In genomic region chr6:13142611-13143010, GRCh38 we compare ENCODE assay signal across 30 cellular contexts.
"Had no signal": no experiment of that assay in that cellular context is flagged by ENCODE, and none has a peak within 500 bp of the region (broad histone marks: within the 10 kb centered on the region; RNA-seq: fewer than 3 reads in every experiment).

No MANE protein-coding gene starts in this region.

- H3K4me1 Mint-ChIP-seq: stimulated activated naive CD8-positive, alpha-beta T cell treated with anti-CD3 and anti-CD28 coated beads, Interleukin-15, amount 100 ng/mL, for 72 hours had no signal

- ATAC-seq: natural killer cell; psoas muscle; right cardiac atrium; right lobe of liver; stimulated activated memory B cell treated with anti-CD40 and anti-IgM and Interleukin-4, amounts not matched to agents 10 μg/mL and 1 μg/mL and 100 μg/mL, for 72 hours; stimulated activated naive CD8-positive, alpha-beta T cell treated with anti-CD3 and anti-CD28 coated beads, Interleukin-15, amount 100 ng/mL, for 72 hours; stimulated activated naive CD8-positive, alpha-beta T cell treated with anti-CD3 and anti-CD28 coated beads, Interleukin-15, Interleukin-2, amounts not matched to agents 100 U/mL and 50 U/mL, for 24 hours; upper lobe of right lung had no signal

- H2AFZ ChIP-seq: neural progenitor cell, parathyroid adenoma had no signal

- H3K79me2 ChIP-seq: parathyroid adenoma had no signal

- H3K9me3 Mint-ChIP-seq: natural killer cell; nephron; neural progenitor cell; stimulated activated memory B cell treated with anti-CD40 and anti-IgM and Interleukin-4, amounts not matched to agents 10 μg/mL and 1 μg/mL and 100 μg/mL, for 72 hours; stimulated activated naive CD8-positive, alpha-beta T cell treated with anti-CD3 and anti-CD28 coated beads, Interleukin-15, amount 100 ng/mL, for 72 hours; type B pancreatic cell had no signal

- H3K4me3 Mint-ChIP-seq: natural killer cell; nephron; neural progenitor cell; stimulated activated memory B cell treated with anti-CD40 and anti-IgM and Interleukin-4, amounts not matched to agents 10 μg/mL and 1 μg/mL and 100 μg/mL, for 72 hours; stimulated activated naive CD8-positive, alpha-beta T cell treated with anti-CD3 and anti-CD28 coated beads, Interleukin-15, amount 100 ng/mL, for 72 hours; type B pancreatic cell had no signal

- H3K36me3 Mint-ChIP-seq: natural killer cell; neural progenitor cell; stimulated activated memory B cell treated with anti-CD40 and anti-IgM and Interleukin-4, amounts not matched to agents 10 μg/mL and 1 μg/mL and 100 μg/mL, for 72 hours; type B pancreatic cell had no signal

- H3K4me1 ChIP-seq: neural progenitor cell, parathyroid adenoma, psoas muscle, right lobe of liver, suprapubic skin, testis, transverse colon, upper lobe of right lung, uterus had no signal

- H3K27ac Mint-ChIP-seq: natural killer cell; nephron; neural progenitor cell; progenitor cell of endocrine pancreas; stimulated activated memory B cell treated with anti-CD40 and anti-IgM and Interleukin-4, amounts not matched to agents 10 μg/mL and 1 μg/mL and 100 μg/mL, for 72 hours; stimulated activated naive CD8-positive, alpha-beta T cell treated with anti-CD3 and anti-CD28 coated beads, Interleukin-15, amount 100 ng/mL, for 72 hours; type B pancreatic cell had no signal

- DNase-seq: natural killer cell; occipital lobe; ovary; posterior cingulate gyrus; psoas muscle; right cardiac atrium; right lobe of liver; spleen; stimulated activated CD4-positive, alpha-beta T cell treated with anti-CD3 and anti-CD28 coated beads, Interleukin-12 subunit alpha, Interleukin-12 subunit beta, amount 100 ng/mL, for 4 hours; stimulated activated CD4-positive, alpha-beta T cell treated with anti-CD3 and anti-CD28 coated beads, Interleukin-1b, Interleukin-23, amount 100 ng/mL, for 48 hours; stimulated activated CD4-positive, alpha-beta T cell treated with anti-CD3 and anti-CD28 coated beads, Interleukin-4, amount 100 ng/mL, for 1 hour; stimulated activated CD4-positive, alpha-beta T cell treated with anti-CD3 and anti-CD28 coated beads, Interleukin-4, amount 100 ng/mL, for 4 hours; stimulated activated CD8-positive, alpha-beta memory T cell treated with anti-CD3 and anti-CD28 coated beads, Interleukin-4, amount 100 ng/mL, for 48 hours; stimulated activated naive CD8-positive, alpha-beta T cell treated with anti-CD3 and anti-CD28 coated beads, Interleukin-15, amount 100 ng/mL, for 72 hours; stimulated activated naive CD8-positive, alpha-beta T cell treated with anti-CD3 and anti-CD28 coated beads, Interleukin-15, Interleukin-2, amounts not matched to agents 100 U/mL and 50 U/mL, for 24 hours; substantia nigra; testis; tibial artery; transverse colon; upper lobe of right lung; uterus had no signal

- H3K4me3 ChIP-seq: neural progenitor cell, ovary, psoas muscle, right lobe of liver, skin epidermis, smooth muscle cell, spleen, suprapubic skin, testis, tibial artery, transverse colon, upper lobe of right lung, uterus had no signal

- H3K27ac ChIP-seq: neural progenitor cell, ovary, parathyroid adenoma, psoas muscle, right lobe of liver, skin epidermis, spleen, suprapubic skin, testis, tibial artery, transverse colon, upper lobe of right lung, uterus had no signal

- H3K9me3 ChIP-seq: ovary, psoas muscle, right lobe of liver, spleen, suprapubic skin, testis, tibial artery, transverse colon, upper lobe of right lung, uterus had no signal

- H3K27me3 Mint-ChIP-seq: progenitor cell of endocrine pancreas; stimulated activated naive CD8-positive, alpha-beta T cell treated with anti-CD3 and anti-CD28 coated beads, Interleukin-15, amount 100 ng/mL, for 72 hours; type B pancreatic cell had no signal

- H3K36me3 ChIP-seq: neural progenitor cell, ovary, right lobe of liver, spleen, suprapubic skin, tibial artery, transverse colon, upper lobe of right lung, uterus had no signal

- H3K9ac ChIP-seq: neural progenitor cell, parathyroid adenoma had no signal

- H3K27me3 ChIP-seq: neural progenitor cell, ovary, right lobe of liver, spleen, suprapubic skin, testis, tibial artery, upper lobe of right lung, uterus had no signal

- H3K4me2 ChIP-seq: neural progenitor cell, smooth muscle cell had no signal
